2 cellular contexts compared by ENCODE assay signal in the genomic region with DNA sequence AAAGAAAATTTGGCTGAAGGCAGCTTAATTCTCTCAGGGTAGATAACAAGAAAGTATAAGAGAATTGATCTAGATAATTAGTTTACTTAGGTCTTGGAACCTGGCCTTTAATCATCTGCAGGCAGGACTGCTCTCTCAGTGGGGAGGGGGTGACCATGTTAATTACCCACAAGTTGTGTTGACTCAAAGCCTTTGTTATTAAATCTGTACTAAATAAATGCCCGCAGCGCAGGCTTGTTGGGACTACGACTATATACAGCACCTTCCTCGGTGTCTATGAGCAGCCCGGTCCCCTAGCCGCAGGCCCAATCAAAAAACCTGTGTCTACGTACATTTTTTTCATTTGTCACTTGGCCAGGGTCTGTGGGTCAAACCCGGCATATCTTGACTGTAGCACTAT.
TF ChIP-seq lines count a peak whose summit lies in the region.

No MANE protein-coding gene starts in this region.

TF ChIP-seq in GM23338, 12 proteins besides CTCF, POLR2A, EP300 and RAD21 (continued from another document):
- TF ChIP-seq, protein P1, sequence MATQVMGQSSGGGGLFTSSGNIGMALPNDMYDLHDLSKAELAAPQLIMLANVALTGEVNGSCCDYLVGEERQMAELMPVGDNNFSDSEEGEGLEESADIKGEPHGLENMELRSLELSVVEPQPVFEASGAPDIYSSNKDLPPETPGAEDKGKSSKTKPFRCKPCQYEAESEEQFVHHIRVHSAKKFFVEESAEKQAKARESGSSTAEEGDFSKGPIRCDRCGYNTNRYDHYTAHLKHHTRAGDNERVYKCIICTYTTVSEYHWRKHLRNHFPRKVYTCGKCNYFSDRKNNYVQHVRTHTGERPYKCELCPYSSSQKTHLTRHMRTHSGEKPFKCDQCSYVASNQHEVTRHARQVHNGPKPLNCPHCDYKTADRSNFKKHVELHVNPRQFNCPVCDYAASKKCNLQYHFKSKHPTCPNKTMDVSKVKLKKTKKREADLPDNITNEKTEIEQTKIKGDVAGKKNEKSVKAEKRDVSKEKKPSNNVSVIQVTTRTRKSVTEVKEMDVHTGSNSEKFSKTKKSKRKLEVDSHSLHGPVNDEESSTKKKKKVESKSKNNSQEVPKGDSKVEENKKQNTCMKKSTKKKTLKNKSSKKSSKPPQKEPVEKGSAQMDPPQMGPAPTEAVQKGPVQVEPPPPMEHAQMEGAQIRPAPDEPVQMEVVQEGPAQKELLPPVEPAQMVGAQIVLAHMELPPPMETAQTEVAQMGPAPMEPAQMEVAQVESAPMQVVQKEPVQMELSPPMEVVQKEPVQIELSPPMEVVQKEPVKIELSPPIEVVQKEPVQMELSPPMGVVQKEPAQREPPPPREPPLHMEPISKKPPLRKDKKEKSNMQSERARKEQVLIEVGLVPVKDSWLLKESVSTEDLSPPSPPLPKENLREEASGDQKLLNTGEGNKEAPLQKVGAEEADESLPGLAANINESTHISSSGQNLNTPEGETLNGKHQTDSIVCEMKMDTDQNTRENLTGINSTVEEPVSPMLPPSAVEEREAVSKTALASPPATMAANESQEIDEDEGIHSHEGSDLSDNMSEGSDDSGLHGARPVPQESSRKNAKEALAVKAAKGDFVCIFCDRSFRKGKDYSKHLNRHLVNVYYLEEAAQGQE (IDR thresholded peaks at IDR 0.05; ENCODE audit: unreplicated experiment): no peak
- TF ChIP-seq, protein P2, sequence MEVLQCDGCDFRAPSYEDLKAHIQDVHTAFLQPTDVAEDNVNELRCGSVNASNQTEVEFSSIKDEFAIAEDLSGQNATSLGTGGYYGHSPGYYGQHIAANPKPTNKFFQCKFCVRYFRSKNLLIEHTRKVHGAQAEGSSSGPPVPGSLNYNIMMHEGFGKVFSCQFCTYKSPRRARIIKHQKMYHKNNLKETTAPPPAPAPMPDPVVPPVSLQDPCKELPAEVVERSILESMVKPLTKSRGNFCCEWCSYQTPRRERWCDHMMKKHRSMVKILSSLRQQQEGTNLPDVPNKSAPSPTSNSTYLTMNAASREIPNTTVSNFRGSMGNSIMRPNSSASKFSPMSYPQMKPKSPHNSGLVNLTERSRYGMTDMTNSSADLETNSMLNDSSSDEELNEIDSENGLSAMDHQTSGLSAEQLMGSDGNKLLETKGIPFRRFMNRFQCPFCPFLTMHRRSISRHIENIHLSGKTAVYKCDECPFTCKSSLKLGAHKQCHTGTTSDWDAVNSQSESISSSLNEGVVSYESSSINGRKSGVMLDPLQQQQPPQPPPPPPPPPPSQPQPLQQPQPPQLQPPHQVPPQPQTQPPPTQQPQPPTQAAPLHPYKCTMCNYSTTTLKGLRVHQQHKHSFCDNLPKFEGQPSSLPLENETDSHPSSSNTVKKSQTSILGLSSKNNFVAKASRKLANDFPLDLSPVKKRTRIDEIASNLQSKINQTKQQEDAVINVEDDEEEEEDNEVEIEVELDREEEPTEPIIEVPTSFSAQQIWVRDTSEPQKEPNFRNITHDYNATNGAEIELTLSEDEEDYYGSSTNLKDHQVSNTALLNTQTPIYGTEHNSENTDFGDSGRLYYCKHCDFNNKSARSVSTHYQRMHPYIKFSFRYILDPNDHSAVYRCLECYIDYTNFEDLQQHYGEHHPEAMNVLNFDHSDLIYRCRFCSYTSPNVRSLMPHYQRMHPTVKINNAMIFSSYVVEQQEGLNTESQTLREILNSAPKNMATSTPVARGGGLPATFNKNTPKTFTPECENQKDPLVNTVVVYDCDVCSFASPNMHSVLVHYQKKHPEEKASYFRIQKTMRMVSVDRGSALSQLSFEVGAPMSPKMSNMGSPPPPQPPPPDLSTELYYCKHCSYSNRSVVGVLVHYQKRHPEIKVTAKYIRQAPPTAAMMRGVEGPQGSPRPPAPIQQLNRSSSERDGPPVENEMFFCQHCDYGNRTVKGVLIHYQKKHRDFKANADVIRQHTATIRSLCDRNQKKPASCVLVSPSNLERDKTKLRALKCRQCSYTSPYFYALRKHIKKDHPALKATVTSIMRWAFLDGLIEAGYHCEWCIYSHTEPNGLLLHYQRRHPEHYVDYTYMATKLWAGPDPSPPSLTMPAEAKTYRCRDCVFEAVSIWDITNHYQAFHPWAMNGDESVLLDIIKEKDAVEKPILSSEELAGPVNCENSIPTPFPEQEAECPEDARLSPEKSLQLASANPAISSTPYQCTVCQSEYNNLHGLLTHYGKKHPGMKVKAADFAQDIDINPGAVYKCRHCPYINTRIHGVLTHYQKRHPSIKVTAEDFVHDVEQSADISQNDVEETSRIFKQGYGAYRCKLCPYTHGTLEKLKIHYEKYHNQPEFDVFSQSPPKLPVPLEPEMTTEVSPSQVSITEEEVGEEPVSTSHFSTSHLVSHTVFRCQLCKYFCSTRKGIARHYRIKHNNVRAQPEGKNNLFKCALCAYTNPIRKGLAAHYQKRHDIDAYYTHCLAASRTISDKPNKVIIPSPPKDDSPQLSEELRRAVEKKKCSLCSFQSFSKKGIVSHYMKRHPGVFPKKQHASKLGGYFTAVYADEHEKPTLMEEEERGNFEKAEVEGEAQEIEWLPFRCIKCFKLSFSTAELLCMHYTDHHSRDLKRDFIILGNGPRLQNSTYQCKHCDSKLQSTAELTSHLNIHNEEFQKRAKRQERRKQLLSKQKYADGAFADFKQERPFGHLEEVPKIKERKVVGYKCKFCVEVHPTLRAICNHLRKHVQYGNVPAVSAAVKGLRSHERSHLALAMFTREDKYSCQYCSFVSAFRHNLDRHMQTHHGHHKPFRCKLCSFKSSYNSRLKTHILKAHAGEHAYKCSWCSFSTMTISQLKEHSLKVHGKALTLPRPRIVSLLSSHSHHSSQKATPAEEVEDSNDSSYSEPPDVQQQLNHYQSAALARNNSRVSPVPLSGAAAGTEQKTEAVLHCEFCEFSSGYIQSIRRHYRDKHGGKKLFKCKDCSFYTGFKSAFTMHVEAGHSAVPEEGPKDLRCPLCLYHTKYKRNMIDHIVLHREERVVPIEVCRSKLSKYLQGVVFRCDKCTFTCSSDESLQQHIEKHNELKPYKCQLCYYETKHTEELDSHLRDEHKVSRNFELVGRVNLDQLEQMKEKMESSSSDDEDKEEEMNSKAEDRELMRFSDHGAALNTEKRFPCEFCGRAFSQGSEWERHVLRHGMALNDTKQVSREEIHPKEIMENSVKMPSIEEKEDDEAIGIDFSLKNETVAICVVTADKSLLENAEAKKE (CRISPR knock-in tag; IDR thresholded peaks at IDR 0.05): no peak
- TF ChIP-seq JUNB (IDR thresholded peaks at IDR 0.05; ENCODE audit: unreplicated experiment) (no peak), STAT1 (IDR thresholded peaks at IDR 0.05; ENCODE audit: unreplicated experiment) (no peak), EZH2phosphoT487 (IDR thresholded peaks at IDR 0.05; ENCODE audit: unreplicated experiment) (no peak), CREB1 (CRISPR knock-in tag; IDR thresholded peaks at IDR 0.05; ENCODE audit: low read depth) (no peak)
- TF ChIP-seq, protein P3, sequence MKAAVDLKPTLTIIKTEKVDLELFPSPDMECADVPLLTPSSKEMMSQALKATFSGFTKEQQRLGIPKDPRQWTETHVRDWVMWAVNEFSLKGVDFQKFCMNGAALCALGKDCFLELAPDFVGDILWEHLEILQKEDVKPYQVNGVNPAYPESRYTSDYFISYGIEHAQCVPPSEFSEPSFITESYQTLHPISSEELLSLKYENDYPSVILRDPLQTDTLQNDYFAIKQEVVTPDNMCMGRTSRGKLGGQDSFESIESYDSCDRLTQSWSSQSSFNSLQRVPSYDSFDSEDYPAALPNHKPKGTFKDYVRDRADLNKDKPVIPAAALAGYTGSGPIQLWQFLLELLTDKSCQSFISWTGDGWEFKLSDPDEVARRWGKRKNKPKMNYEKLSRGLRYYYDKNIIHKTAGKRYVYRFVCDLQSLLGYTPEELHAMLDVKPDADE (IDR thresholded peaks at IDR 0.05): no peak

TF ChIP-seq in SK-N-SH treated with all-trans-retinoic acid at 6 μM for 48 hours, 23 proteins besides CTCF, POLR2A, EP300 and RAD21 (continued from another document):
- TF ChIP-seq ESRRG (CRISPR knock-in tag; IDR thresholded peaks at IDR 0.05): no peak
- TF ChIP-seq, protein P4, sequence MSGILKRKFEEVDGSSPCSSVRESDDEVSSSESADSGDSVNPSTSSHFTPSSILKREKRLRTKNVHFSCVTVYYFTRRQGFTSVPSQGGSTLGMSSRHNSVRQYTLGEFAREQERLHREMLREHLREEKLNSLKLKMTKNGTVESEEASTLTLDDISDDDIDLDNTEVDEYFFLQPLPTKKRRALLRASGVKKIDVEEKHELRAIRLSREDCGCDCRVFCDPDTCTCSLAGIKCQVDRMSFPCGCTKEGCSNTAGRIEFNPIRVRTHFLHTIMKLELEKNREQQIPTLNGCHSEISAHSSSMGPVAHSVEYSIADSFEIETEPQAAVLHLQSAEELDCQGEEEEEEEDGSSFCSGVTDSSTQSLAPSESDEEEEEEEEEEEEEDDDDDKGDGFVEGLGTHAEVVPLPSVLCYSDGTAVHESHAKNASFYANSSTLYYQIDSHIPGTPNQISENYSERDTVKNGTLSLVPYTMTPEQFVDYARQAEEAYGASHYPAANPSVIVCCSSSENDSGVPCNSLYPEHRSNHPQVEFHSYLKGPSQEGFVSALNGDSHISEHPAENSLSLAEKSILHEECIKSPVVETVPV (CRISPR knock-in tag; IDR thresholded peaks at IDR 0.05): no peak
- TF ChIP-seq CSDC2 (CRISPR knock-in tag; IDR thresholded peaks at IDR 0.05): no peak
